ENCODE assay signal across 27 cellular contexts in genomic region chr14:100778078-100778927, GRCh38. TPM values are rescaled to one million over a fixed set of nuclear protein-coding genes. Genes with fewer than 3 reads are reported as not detected.
DNase-seq lines count a peak whose midpoint lies in the region; ATAC-seq and TF ChIP-seq lines count a peak whose summit lies in the region.
"Had no signal": no experiment of that assay in that cellular context is flagged by ENCODE, and none has a peak within 500 bp of the region (broad histone marks: within the 10 kb centered on the region; RNA-seq: fewer than 3 reads in every experiment).

No MANE protein-coding gene starts in this region.

- no peak overlapping the region for H3K23ac ChIP-seq in mesenchymal stem cell (ENCODE audit: low read length in 2 of 2)

- peak overlapping the region in 1 of 2 experiments; percentile 18 for H3K4ac ChIP-seq in mesenchymal stem cell (ENCODE audit: low read depth in 1 of 2, low read length in 2 of 2)

- intact Hi-C loops in sigmoid colon (cut with DNase I): no loop called here

- H2BK15ac ChIP-seq in mesenchymal stem cell (ENCODE audit: low read depth, poor library complexity, severe bottlenecking): peak overlapping the region; percentile 12

- no peak overlapping the region for H2BK120ac ChIP-seq in mesenchymal stem cell (ENCODE audit: low read depth, low read length)

- no peak overlapping the region for H3K27ac ChIP-seq in SJCRH30
- no peak overlapping the region for H3K27ac ChIP-seq in mesenchymal stem cell (ENCODE audit: low read length, poor library complexity, severe bottlenecking)
- no peak overlapping the region for H3K27ac ChIP-seq in sigmoid colon
- H3K27ac ChIP-seq: body of pancreas, Peyer's patch had no signal

- no peak overlapping the region for H3K9ac ChIP-seq in mesenchymal stem cell (ENCODE audit: low read length)

- H2BK12ac ChIP-seq in mesenchymal stem cell (ENCODE audit: low read length in 2 of 2): peak overlapping the region; percentile 46 to 92

- H3K4me1 Mint-ChIP-seq in activated naive CD8-positive, alpha-beta T cell treated with anti-CD3 and anti-CD28 coated beads for 36 hours: no peaks in the 10 kb centered on the region
- H3K4me1 Mint-ChIP-seq: activated naive CD8-positive, alpha-beta T cell treated with anti-CD3 and anti-CD28 coated beads, Interleukin-2, amount 50 U/mL, for 24 hours; CD8-positive, alpha-beta memory T cell; T-cell had no signal

- H3K36me3 ChIP-seq in H7 (replicated peaks; ENCODE audit: control insufficient read depth, insufficient read depth, low read length) (no peaks in the 10 kb centered on the region), SJCRH30 (no peaks in the 10 kb centered on the region), mesenchymal stem cell (ENCODE audit: control insufficient read depth in 1 of 2, insufficient read depth in 2 of 2, low read depth in 1 of 2, low read length in 2 of 2) (no peaks in the 10 kb centered on the region), sigmoid colon (no peaks in the 10 kb centered on the region)
- H3K36me3 ChIP-seq: Peyer's patch had no signal

- H3K79me1 ChIP-seq in mesenchymal stem cell (replicated peaks; ENCODE audit: low read length, poor library complexity, severe bottlenecking): no peaks in the 10 kb centered on the region

- H3K4me3 ChIP-seq in H7 (ENCODE audit: insufficient read depth, low read depth, low read length): no peak overlapping the region
- H3K4me3 ChIP-seq in SJCRH30: peak overlapping the region; percentile 13; the same call in 1 of the 2 replicates
- H3K4me3 ChIP-seq in mesenchymal stem cell (ENCODE audit: insufficient read depth in 1 of 2, low read depth in 1 of 2, low read length in 2 of 2): no peak overlapping the region
- H3K4me3 ChIP-seq in sigmoid colon: no peak overlapping the region
- H3K4me3 ChIP-seq: body of pancreas, Peyer's patch had no signal

- TF ChIP-seq CTCF in sigmoid colon (IDR thresholded peaks at IDR 0.05): no peak

- H3K14ac ChIP-seq in mesenchymal stem cell (ENCODE audit: low read length in 2 of 2): no peak overlapping the region

- no peaks in the 10 kb centered on the region for H3K36me3 Mint-ChIP-seq in activated naive CD8-positive, alpha-beta T cell treated with anti-CD3 and anti-CD28 coated beads for 36 hours
- H3K36me3 Mint-ChIP-seq: CD8-positive, alpha-beta memory T cell; natural killer cell treated with Interleukin-12 subunit alpha and Interleukin-12 subunit beta and Interleukin-15 and Interleukin-18, amount 100 ng/mL, for 72 hours; T-cell had no signal

- no peak overlapping the region for H3K4me3 Mint-ChIP-seq in activated naive CD8-positive, alpha-beta T cell treated with anti-CD3 and anti-CD28 coated beads for 36 hours
- H3K4me3 Mint-ChIP-seq: activated naive CD8-positive, alpha-beta T cell treated with anti-CD3 and anti-CD28 coated beads, Interleukin-2, amount 50 U/mL, for 24 hours; CD8-positive, alpha-beta memory T cell; natural killer cell treated with Interleukin-12 subunit alpha and Interleukin-12 subunit beta and Interleukin-15 and Interleukin-18, amount 100 ng/mL, for 72 hours; T-cell had no signal

- 89% methylated on average over 20 of the region's 20 CpGs for WGBS in mesenchymal stem cell
- WGBS in sigmoid colon, 2 donors: 79 to 84% methylated on average over 20 of the region's 20 CpGs

- H3K9me3 ChIP-seq in SJCRH30 (replicated peaks): no peaks in the 10 kb centered on the region
- no peaks in the 10 kb centered on the region for H3K9me3 ChIP-seq in mesenchymal stem cell (ENCODE audit: control insufficient read depth, low read length)
- no peaks in the 10 kb centered on the region for H3K9me3 ChIP-seq in sigmoid colon
- H3K9me3 ChIP-seq: body of pancreas, Peyer's patch had no signal

- no peaks in the 10 kb centered on the region for H3K27me3 ChIP-seq in H7 (ENCODE audit: control insufficient read depth, insufficient read depth, low read length)
- no peaks in the 10 kb centered on the region for H3K27me3 ChIP-seq in SJCRH30
- peaks cover 17 to 73% of the 10 kb centered on the region in 2 experiments for H3K27me3 ChIP-seq in mesenchymal stem cell (ENCODE audit: control insufficient read depth in 1 of 2, insufficient read depth in 1 of 2, low read length in 2 of 2)
- no peaks in the 10 kb centered on the region for H3K27me3 ChIP-seq in sigmoid colon
- H3K27me3 ChIP-seq: body of pancreas, Peyer's patch had no signal

- H2BK5ac ChIP-seq in mesenchymal stem cell (ENCODE audit: low read depth, low read length, poor library complexity, severe bottlenecking): no peak overlapping the region

- peak overlapping the region; percentile 29 for H4K8ac ChIP-seq in mesenchymal stem cell (ENCODE audit: low read length)

- no peak for TF ChIP-seq POLR2A in sigmoid colon (IDR thresholded peaks at IDR 0.05)

- H3K27me3 Mint-ChIP-seq in activated naive CD8-positive, alpha-beta T cell treated with anti-CD3 and anti-CD28 coated beads for 36 hours: no peaks in the 10 kb centered on the region
- H3K27me3 Mint-ChIP-seq: activated naive CD8-positive, alpha-beta T cell treated with anti-CD3 and anti-CD28 coated beads, Interleukin-2, amount 50 U/mL, for 24 hours had no signal

- DNase-seq in H7 (peak; percentile 35), SJCRH30 (peak; percentile 33 to 66), mesenchymal stem cell (no peak), sigmoid colon (peak; percentile 22), NCI-H2196 treated with DMSO at 0.1 percent for 48 hours (lab: John Stamatoyannopoulos, UW; ENCODE audit: unreplicated experiment) (no peak)
- DNase-seq in activated naive CD8-positive, alpha-beta T cell treated with anti-CD3 and anti-CD28 coated beads for 36 hours: no peak
- DNase-seq: activated CD4-positive, alpha-beta T cell treated with anti-CD3 and anti-CD28 coated beads, Interleukin-2, amount 50 U/mL, for 48 hours; activated naive CD8-positive, alpha-beta T cell treated with anti-CD3 and anti-CD28 coated beads, Interleukin-2, amount 50 U/mL, for 24 hours; AML-193; CD8-positive, alpha-beta memory T cell; DMS79; effector CD8-positive, alpha-beta T cell; erythroblast; NCI-H1105 treated with DMSO at 0.1 percent for 48 hours; NCI-H2029; NCI-H446; SIG-M5; T-cell; trophoblast cell had no signal

- peaks cover 25% of the 10 kb centered on the region for H3K4me1 ChIP-seq in SJCRH30
- peaks cover 4% of the 10 kb centered on the region for H3K4me1 ChIP-seq in mesenchymal stem cell (ENCODE audit: control insufficient read depth, insufficient read depth, low read depth, low read length)
- no peaks in the 10 kb centered on the region for H3K4me1 ChIP-seq in sigmoid colon
- H3K4me1 ChIP-seq: body of pancreas, Peyer's patch had no signal

- peak overlapping the region; percentile 58 to 71 for H3K18ac ChIP-seq in mesenchymal stem cell (ENCODE audit: low read depth in 1 of 2, low read length in 2 of 2)

- H3K9me3 Mint-ChIP-seq in activated naive CD8-positive, alpha-beta T cell treated with anti-CD3 and anti-CD28 coated beads for 36 hours: no peaks in the 10 kb centered on the region
- H3K9me3 Mint-ChIP-seq: activated naive CD8-positive, alpha-beta T cell treated with anti-CD3 and anti-CD28 coated beads, Interleukin-2, amount 50 U/mL, for 24 hours; CD8-positive, alpha-beta memory T cell; natural killer cell treated with Interleukin-12 subunit alpha and Interleukin-12 subunit beta and Interleukin-15 and Interleukin-18, amount 100 ng/mL, for 72 hours; T-cell had no signal

- no peak overlapping the region for H3K4me2 ChIP-seq in mesenchymal stem cell (ENCODE audit: low read length, poor library complexity, severe bottlenecking)

- H4K91ac ChIP-seq in mesenchymal stem cell (ENCODE audit: low read length): peak overlapping the region; percentile 73

- ATAC-seq in HG02588 (IDR thresholded peaks at IDR 0.05; ENCODE audit: unreplicated experiment) (no peak), GM18861 (IDR thresholded peaks at IDR 0.05; ENCODE audit: unreplicated experiment) (no peak)
- ATAC-seq: activated naive CD8-positive, alpha-beta T cell treated with anti-CD3 and anti-CD28 coated beads, Interleukin-2, amount 50 U/mL, for 24 hours; body of pancreas; left colon; natural killer cell treated with Interleukin-12 subunit alpha and Interleukin-12 subunit beta and Interleukin-15 and Interleukin-18, amount 100 ng/mL, for 72 hours; T-cell had no signal

- H2AK5ac ChIP-seq in mesenchymal stem cell (ENCODE audit: low read length, severe bottlenecking): no peak overlapping the region

- H3K27ac Mint-ChIP-seq in activated naive CD8-positive, alpha-beta T cell treated with anti-CD3 and anti-CD28 coated beads for 36 hours: no peak overlapping the region
- H3K27ac Mint-ChIP-seq: activated naive CD8-positive, alpha-beta T cell treated with anti-CD3 and anti-CD28 coated beads, Interleukin-2, amount 50 U/mL, for 24 hours; CD8-positive, alpha-beta memory T cell; natural killer cell treated with Interleukin-12 subunit alpha and Interleukin-12 subunit beta and Interleukin-15 and Interleukin-18, amount 100 ng/mL, for 72 hours; T-cell had no signal

- no peak for TF ChIP-seq EP300 in sigmoid colon (IDR thresholded peaks at IDR 0.05)

- H2AFZ ChIP-seq in mesenchymal stem cell (ENCODE audit: low read depth, low read length): no peak overlapping the region

RNA-seq across cellular contexts. Expression of gene MEG3, which starts 47.6 kb away (rescaled TPM):
- 0.04 and 0.31 TPM in 2 replicates for total RNA-seq in H7 (2014; rRNA removed; shearing (Covaris generic))
- 241 and 419 TPM in 2 replicates for total RNA-seq in SJCRH30 (2014; rRNA removed; shearing (Covaris generic))
- polyA plus RNA-seq in mesenchymal stem cell (2013, experiment 1 of 2): 0.12 TPM
- 0.01 TPM for polyA plus RNA-seq in mesenchymal stem cell (2013, experiment 2 of 2)
- 100 to 1,000 TPM in 1 of 4 donors, 10 to 100 TPM in 3; 28.0 to 168 (median 36.6) TPM for total RNA-seq in sigmoid colon
- 10 to 100 TPM in 1 of 3 donors, 1 to 10 TPM in 2; 3.5 to 18.0 (median 7.8) TPM for polyA plus RNA-seq in sigmoid colon
- under 1 TPM in 1 of 2 experiments, not detected in 1; 0.10 TPM for total RNA-seq in activated naive CD8-positive, alpha-beta T cell treated with anti-CD3 and anti-CD28 coated beads for 36 hours
- total RNA-seq: MCF 10A; natural killer cell treated with Interleukin-12 subunit alpha and Interleukin-12 subunit beta and Interleukin-15 and Interleukin-18, amount 100 ng/mL, for 72 hours had no signal
- polyA plus RNA-seq: CD8-positive, alpha-beta memory T cell had no signal

RNA-seq across cellular contexts. Expression of gene DLK1, which starts 51.6 kb away (rescaled TPM):
- 0.37 and 1.5 TPM in 2 replicates for total RNA-seq in H7 (2014; rRNA removed; shearing (Covaris generic))
- total RNA-seq in SJCRH30 (2014; rRNA removed; shearing (Covaris generic)): 0.20 and 0.28 TPM in 2 replicates
- polyA plus RNA-seq in mesenchymal stem cell (2013, experiment 1 of 2): 80.9 TPM
- polyA plus RNA-seq in mesenchymal stem cell (2013, experiment 2 of 2): 81.8 TPM
- total RNA-seq in sigmoid colon: under 1 TPM in 1 of 4 donors, not detected in 3; 0.36 TPM
- 1 to 10 TPM in 1 of 3 donors, under 1 TPM in 1, not detected in 1; 0.46 to 1.2 TPM for polyA plus RNA-seq in sigmoid colon
- total RNA-seq in activated naive CD8-positive, alpha-beta T cell treated with anti-CD3 and anti-CD28 coated beads for 36 hours: not detected
- total RNA-seq: CD8-positive, alpha-beta memory T cell; fibroblast of villous mesenchyme; left colon; MCF 10A; natural killer cell treated with Interleukin-12 subunit alpha and Interleukin-12 subunit beta and Interleukin-15 and Interleukin-18, amount 100 ng/mL, for 72 hours; Peyer's patch had no signal
- polyA plus RNA-seq: CD8-positive, alpha-beta memory T cell had no signal

Comparison
In these comparisons a context has a peak if more than half of its experiments do, and no peak if none do; other contexts are left out.
1. DNase-seq: peak in H7 (single experiment), SJCRH30 (2 of 2) and sigmoid colon (single experiment); none in mesenchymal stem cell (single experiment), NCI-H2196 treated with DMSO at 0.1 percent for 48 hours (single experiment) and activated naive CD8-positive, alpha-beta T cell treated with anti-CD3 and anti-CD28 coated beads for 36 hours (single experiment).
2. RNA of gene MEG3, which starts 47.6 kb away (total RNA-seq): 241 to 419 TPM in SJCRH30 and 28.0 to 168 TPM in sigmoid colon; 0.04 to 0.31 TPM in H7 and 0.10 TPM in activated naive CD8-positive, alpha-beta T cell treated with anti-CD3 and anti-CD28 coated beads for 36 hours; every median in the first group is over 10 times any median in the second.